In the genomic region with DNA sequence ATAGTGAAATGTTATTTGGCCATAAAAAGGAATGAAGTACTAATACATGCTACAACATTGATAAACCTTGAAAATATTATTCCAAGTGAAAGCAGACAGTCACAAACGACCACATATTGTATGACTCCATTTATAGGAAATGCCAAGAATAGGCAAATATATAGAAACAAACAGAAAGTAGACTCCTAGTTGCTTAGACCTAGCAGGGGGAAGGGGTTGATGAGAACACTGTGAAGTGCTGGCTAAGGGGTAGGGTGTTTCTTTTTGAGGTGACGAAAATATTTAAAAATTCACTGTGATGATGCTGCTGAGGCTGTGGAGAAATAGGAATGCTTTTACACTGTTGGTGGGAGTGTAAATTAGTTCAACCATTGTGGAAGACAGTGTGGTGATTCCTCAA, we compare ENCODE assay signal across 27 cellular contexts. TPM values are rescaled to one million over a fixed set of nuclear protein-coding genes. Genes with fewer than 3 reads are reported as not detected.
"Had no signal": no experiment of that assay in that cellular context is flagged by ENCODE, and none has a peak within 500 bp of the region (broad histone marks: within the 10 kb centered on the region; RNA-seq: fewer than 3 reads in every experiment).

No MANE protein-coding gene starts in this region.

- H3K27ac Mint-ChIP-seq: mesothelial cell of epicardium, nephron had no signal

- H3K36me3 Mint-ChIP-seq: mesothelial cell of epicardium, naive B cell had no signal

- ATAC-seq: pancreas, right cardiac atrium, sciatic nerve had no signal

- H3K9me3 Mint-ChIP-seq: mesothelial cell of epicardium; naive B cell; neural crest cell; stimulated activated naive CD8-positive, alpha-beta T cell treated with anti-CD3 and anti-CD28 coated beads, Interleukin-15, Interleukin-2, amounts not matched to agents 100 ng/mL and 50 ng/mL, for 24 hours had no signal

- H3K4me3 Mint-ChIP-seq: mesothelial cell of epicardium; naive B cell; nephron; neural crest cell; stimulated activated naive CD8-positive, alpha-beta T cell treated with anti-CD3 and anti-CD28 coated beads, Interleukin-15, Interleukin-2, amounts not matched to agents 100 ng/mL and 50 ng/mL, for 24 hours had no signal

- H3K4me1 Mint-ChIP-seq: mesothelial cell of epicardium, neural crest cell had no signal

- DNase-seq: hypothalamus; islet precursor cell; left ventricle myocardium inferior; mesendoderm; naive B cell; nucleus accumbens; pancreas; posterior cingulate gyrus; retina; right cardiac atrium; stimulated activated CD4-positive, alpha-beta T cell treated with anti-CD3 and anti-CD28 coated beads, Interleukin-12 subunit alpha, Interleukin-12 subunit beta, amount 100 ng/mL, for 4 hours; stimulated activated CD4-positive, alpha-beta T cell treated with anti-CD3 and anti-CD28 coated beads, Interleukin-15, amount 100 ng/mL, for 24 hours; stimulated activated CD4-positive, alpha-beta T cell treated with anti-CD3 and anti-CD28 coated beads, Interleukin-2, amount 100 ng/mL, for 24 hours; stimulated activated CD4-positive, alpha-beta T cell treated with anti-CD3 and anti-CD28 coated beads, Interleukin-4, amount 100 ng/mL, for 1 hour; stimulated activated naive CD4-positive, alpha-beta T cell; tibial artery; trophoblast cell; uterus had no signal

RNA-seq across cellular contexts. Expression of a gene that starts 30.5 kb away (rescaled TPM):
- total RNA-seq: lower leg skin, mesothelial cell of epicardium, neural crest cell, subcutaneous adipose tissue, suprapubic skin had no signal

RNA-seq across cellular contexts. Expression of a gene that starts 56.9 kb away (rescaled TPM):
- total RNA-seq: kidney epithelial cell had no signal
